ENCODE assay signal across 23 cellular contexts in the genomic region with DNA sequence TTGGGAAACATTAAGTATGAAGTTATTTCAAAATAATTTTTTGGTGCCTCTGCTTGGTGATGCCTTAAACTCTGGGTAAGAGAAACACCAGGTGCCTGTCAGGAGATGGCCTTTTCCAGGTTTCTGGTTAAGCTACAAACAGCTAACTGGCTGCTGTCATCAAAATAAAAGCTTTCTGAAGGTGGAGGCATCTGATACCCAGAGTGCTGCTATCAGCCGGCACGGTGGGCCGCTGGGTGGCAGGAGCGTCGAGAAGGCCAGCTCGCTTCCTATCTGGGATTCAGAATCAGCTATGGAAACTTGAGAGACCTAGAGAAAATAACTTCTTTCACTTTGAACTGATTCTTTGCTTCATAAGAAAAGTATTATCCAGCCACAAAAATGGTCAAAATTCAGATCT.
"Had no signal": no experiment of that assay in that cellular context is flagged by ENCODE, and none has a peak within 500 bp of the region (broad histone marks: within the 10 kb centered on the region; RNA-seq: fewer than 3 reads in every experiment).

No MANE protein-coding gene starts in this region.

- H3K27me3 ChIP-seq: adrenal gland, body of pancreas, colonic mucosa had no signal

- H3K4me1 ChIP-seq: adrenal gland, body of pancreas, colonic mucosa had no signal

- DNase-seq: activated CD4-positive, alpha-beta memory T cell treated with anti-CD3 and anti-CD28 coated beads for 36 hours; activated CD4-positive, alpha-beta T cell treated with anti-CD3 and anti-CD28 coated beads for 36 hours; activated CD4-positive, alpha-beta T cell treated with anti-CD3 and anti-CD28 coated beads, Interleukin-2, amount 10 ng/mL, durations not matched to agents 24 days and 14 days; activated CD4-positive, CD25-positive, alpha-beta regulatory T cell; activated CD4-positive, CD25-positive, alpha-beta regulatory T cell treated with anti-CD3 and anti-CD28 coated beads, Interleukin-2, amount 50 U/mL, for 72 hours; activated CD8-positive, alpha-beta memory T cell treated with anti-CD3 and anti-CD28 coated beads, Interleukin-2, amount 10 ng/mL, durations not matched to agents 7 days and 5 days; activated CD8-positive, alpha-beta memory T cell treated with anti-CD3 and anti-CD28 coated beads, Interleukin-2, amount 50 U/mL, for 4 hours; activated CD8-positive, alpha-beta T cell treated with anti-CD3 and anti-CD28 coated beads, Interleukin-2, amount 10 ng/mL, durations not matched to agents 7 days and 5 days; activated effector memory CD4-positive, alpha-beta T cell treated with anti-CD3 and anti-CD28 coated beads, Interleukin-2, amount 50 U/mL, for 16 hours; activated naive CD4-positive, alpha-beta T cell treated with anti-CD3 and anti-CD28 coated beads for 36 hours; activated naive CD8-positive, alpha-beta T cell treated with anti-CD3 and anti-CD28 coated beads for 36 hours; activated naive CD8-positive, alpha-beta T cell treated with anti-CD3 and anti-CD28 coated beads, Interleukin-2, amount 50 U/mL, for 24 hours; activated T-cell treated with anti-CD3 and anti-CD28 coated beads, Interleukin-2, amount 50 U/mL, for 1 hour; activated T-cell treated with anti-CD3 and anti-CD28 coated beads, Interleukin-2, amount 50 U/mL, for 48 hours; adrenal gland; amygdala; body of pancreas; caudate nucleus; colonic mucosa; effector CD8-positive, alpha-beta T cell; foreskin fibroblast; T-helper 2 cell had no signal

- H3K36me3 ChIP-seq: colonic mucosa had no signal

- H3K4me3 ChIP-seq: adrenal gland, body of pancreas, colonic mucosa had no signal

- H3K9me3 ChIP-seq: adrenal gland, body of pancreas, colonic mucosa had no signal

- ATAC-seq: activated CD4-positive, alpha-beta T cell treated with anti-CD3 and anti-CD28 coated beads for 36 hours; activated CD8-positive, alpha-beta memory T cell treated with anti-CD3 and anti-CD28 coated beads, Interleukin-2, amount 10 ng/mL, durations not matched to agents 7 days and 5 days; activated CD8-positive, alpha-beta T cell treated with anti-CD3 and anti-CD28 coated beads, Interleukin-2, amount 10 ng/mL, durations not matched to agents 7 days and 5 days; body of pancreas had no signal

- H3K27ac ChIP-seq: adrenal gland, body of pancreas, colonic mucosa, epithelial cell of prostate had no signal
